Comparison of ENCODE assay signal across 31 cellular contexts in genomic region chr14:61647704-61648103, GRCh38.
"Had no signal": no experiment of that assay in that cellular context is flagged by ENCODE, and none has a peak within 500 bp of the region (broad histone marks: within the 10 kb centered on the region; RNA-seq: fewer than 3 reads in every experiment).

No MANE protein-coding gene starts in this region.

- H3K36me3 Mint-ChIP-seq: activated naive CD4-positive, alpha-beta T cell treated with anti-CD3 and anti-CD28 coated beads, Interleukin-2, amount 50 U/mL, for 24 hours; IgD-negative memory B cell; WTC11 had no signal

- H3K27me3 ChIP-seq: ascending aorta, body of pancreas, MG63, SJSA1 had no signal

- H3K36me3 ChIP-seq: ascending aorta, MG63, SJSA1 had no signal

- H3K9me3 Mint-ChIP-seq: activated naive CD4-positive, alpha-beta T cell treated with anti-CD3 and anti-CD28 coated beads, Interleukin-2, amount 50 U/mL, for 24 hours; activated T-cell treated with anti-CD3 and anti-CD28 coated beads, Interleukin-2, amount 50 U/mL, for 24 hours; IgD-negative memory B cell; WTC11 had no signal

- H3K9me3 ChIP-seq: ascending aorta, body of pancreas, MG63, SJSA1 had no signal

- H3K27me3 Mint-ChIP-seq: activated naive CD4-positive, alpha-beta T cell treated with anti-CD3 and anti-CD28 coated beads, Interleukin-2, amount 50 U/mL, for 24 hours; activated T-cell treated with anti-CD3 and anti-CD28 coated beads, Interleukin-2, amount 50 U/mL, for 24 hours; IgD-negative memory B cell had no signal

- H3K4me3 ChIP-seq: ascending aorta, body of pancreas, MG63, SJSA1 had no signal

- H3K27ac Mint-ChIP-seq: activated CD8-positive, alpha-beta T cell treated with anti-CD3 and anti-CD28 coated beads, Interleukin-2, amount 10 ng/mL, durations not matched to agents 7 days and 5 days; activated naive CD4-positive, alpha-beta T cell treated with anti-CD3 and anti-CD28 coated beads, Interleukin-2, amount 50 U/mL, for 24 hours; activated T-cell treated with anti-CD3 and anti-CD28 coated beads, Interleukin-2, amount 50 U/mL, for 24 hours; activated T-helper 1 cell treated with anti-CD3 and anti-CD28 coated beads, Interleukin-12 subunit alpha, Interleukin-12 subunit beta, Interleukin-2, Interleukin-4 antibody, amounts not matched to agents 30 ng/mL and 10 ng/mL and 1 ng/mL, durations not matched to agents 14 hours and 24 hours and 36 hours; IgD-negative memory B cell; WTC11 had no signal

- H3K4me1 ChIP-seq: ascending aorta, body of pancreas had no signal

- ATAC-seq: activated CD8-positive, alpha-beta T cell treated with anti-CD3 and anti-CD28 coated beads, Interleukin-2, amount 10 ng/mL, durations not matched to agents 7 days and 5 days; body of pancreas; Panc1; SK-N-SH treated with all-trans-retinoic acid at 6 μM for 48 hours; WTC11 had no signal

- H3K4me3 Mint-ChIP-seq: activated CD8-positive, alpha-beta T cell treated with anti-CD3 and anti-CD28 coated beads, Interleukin-2, amount 10 ng/mL, durations not matched to agents 7 days and 5 days; activated naive CD4-positive, alpha-beta T cell treated with anti-CD3 and anti-CD28 coated beads, Interleukin-2, amount 50 U/mL, for 24 hours; activated T-cell treated with anti-CD3 and anti-CD28 coated beads, Interleukin-2, amount 50 U/mL, for 24 hours; activated T-helper 1 cell treated with anti-CD3 and anti-CD28 coated beads, Interleukin-12 subunit alpha, Interleukin-12 subunit beta, Interleukin-2, Interleukin-4 antibody, amounts not matched to agents 30 ng/mL and 10 ng/mL and 1 ng/mL, durations not matched to agents 14 hours and 24 hours and 36 hours; IgD-negative memory B cell; WTC11 had no signal

- DNase-seq: activated CD4-positive, alpha-beta T cell treated with anti-CD3 and anti-CD28 coated beads for 48 hours; activated CD4-positive, alpha-beta T cell treated with anti-CD3 and anti-CD28 coated beads, Interleukin-2, amount 50 U/mL, for 4 hours; activated CD4-positive, CD25-positive, alpha-beta regulatory T cell treated with anti-CD3 and anti-CD28 coated beads, Interleukin-2, amount 50 U/mL, for 72 hours; activated CD8-positive, alpha-beta T cell treated with anti-CD3 and anti-CD28 coated beads, Interleukin-2, amount 10 ng/mL, durations not matched to agents 7 days and 5 days; activated effector memory CD4-positive, alpha-beta T cell treated with Interleukin-2 at 50 U/mL for 16 hours; activated naive CD4-positive, alpha-beta T cell; activated T-cell treated with anti-CD3 and anti-CD28 coated beads, Interleukin-2, amount 50 U/mL, for 24 hours; body of pancreas; KG1; MG63; MV-4-11; NCI-H1092 treated with DMSO at 0.1 percent for 48 hours; NCI-H1417 treated with DMSO at 0.1 percent for 48 hours; NCI-H1694; NCI-H2029; NCI-H2107; NCI-H345; NCI-H510A; NCI-H526 treated with DMSO at 0.1 percent for 48 hours; NCI-H82; Right ventricle myocardium superior; RPMI8226; SW 1271 had no signal

- H3K27ac ChIP-seq: ascending aorta, body of pancreas, SJSA1 had no signal
